Comparison of ENCODE assay signal across 9 cellular contexts in genomic region chr10:100655760-100656421, GRCh38.
DNase-seq lines count a peak whose midpoint lies in the region; ATAC-seq and TF ChIP-seq lines count a peak whose summit lies in the region.
"Had no signal": no experiment of that assay in that cellular context is flagged by ENCODE, and none has a peak within 500 bp of the region (broad histone marks: within the 10 kb centered on the region; RNA-seq: fewer than 3 reads in every experiment).

No MANE protein-coding gene starts in this region.

- no peaks in the 10 kb centered on the region for H3K36me3 Mint-ChIP-seq in activated naive CD8-positive, alpha-beta T cell

- no peak overlapping the region for H3K9ac ChIP-seq in mesenchymal stem cell (ENCODE audit: low read length)

- H3K36me3 ChIP-seq in mesenchymal stem cell (ENCODE audit: control insufficient read depth in 1 of 2, insufficient read depth in 2 of 2, low read depth in 1 of 2, low read length in 2 of 2) (no peaks in the 10 kb centered on the region), tibial artery (no peaks in the 10 kb centered on the region)

- H4K8ac ChIP-seq in mesenchymal stem cell (ENCODE audit: low read length) = no peak overlapping the region

- WGBS in mesenchymal stem cell = 2% methylated on average over 26 of the region's 45 CpGs

- H3K27me3 ChIP-seq in mesenchymal stem cell (ENCODE audit: control insufficient read depth in 1 of 2, insufficient read depth in 1 of 2, low read length in 2 of 2) (peaks cover 82 to 83% of the 10 kb centered on the region in 2 experiments), tibial artery (peaks cover 0 to 90% of the 10 kb centered on the region in 2 donors)

- no peak overlapping the region for H2BK120ac ChIP-seq in mesenchymal stem cell (ENCODE audit: low read depth, low read length)

- H3K27me3 Mint-ChIP-seq in activated naive CD8-positive, alpha-beta T cell = peaks cover 51% of the 10 kb centered on the region

- H3K27ac ChIP-seq in mesenchymal stem cell (ENCODE audit: low read length, poor library complexity, severe bottlenecking) (no peak overlapping the region), tibial artery (no peak overlapping the region)
- H3K27ac ChIP-seq: skin epidermis had no signal

- no peaks in the 10 kb centered on the region for H3K9me3 Mint-ChIP-seq in activated naive CD8-positive, alpha-beta T cell (ENCODE audit: low read depth)

- intact Hi-C loops in tibial artery (cut with DNase I; ENCODE audit: low total_unique reads) = no loop called here

- no peak overlapping the region for H3K14ac ChIP-seq in mesenchymal stem cell (ENCODE audit: low read length in 2 of 2)

- H3K27ac Mint-ChIP-seq in activated naive CD8-positive, alpha-beta T cell = no peak overlapping the region

- H3K4me1 ChIP-seq in mesenchymal stem cell (ENCODE audit: control insufficient read depth, insufficient read depth, low read depth, low read length) = peaks cover 24% of the 10 kb centered on the region
- peaks cover 0 to 35% (median 25%) of the 10 kb centered on the region in 4 donors for H3K4me1 ChIP-seq in tibial artery

- H3K4me1 Mint-ChIP-seq in activated naive CD8-positive, alpha-beta T cell (ENCODE audit: low read depth) = peaks cover 27% of the 10 kb centered on the region

- H3K4me2 ChIP-seq in mesenchymal stem cell (ENCODE audit: low read length, poor library complexity, severe bottlenecking) = peak overlapping the region; percentile 42

- no peak for ATAC-seq in GM21717 (IDR thresholded peaks at IDR 0.05; ENCODE audit: unreplicated experiment)

- peak; percentile 14 for DNase-seq in stimulated activated CD4-positive, alpha-beta T cell treated with anti-CD3 and anti-CD28 coated beads, Interleukin-4, amount 100 ng/mL, for 1 hour
- no peak for DNase-seq in stimulated activated CD4-positive, alpha-beta T cell treated with anti-CD3 and anti-CD28 coated beads, Interleukin-1b, Interleukin-23, amount 100 ng/mL, for 48 hours
- no peak for DNase-seq in mesenchymal stem cell
- DNase-seq in cerebellar nuclear complex (lab: John Stamatoyannopoulos, UW) = no peak
- no peak for DNase-seq in NCI-H226
- DNase-seq in tibial artery = no peak

- H3K18ac ChIP-seq in mesenchymal stem cell (ENCODE audit: low read depth in 1 of 2, low read length in 2 of 2) = no peak overlapping the region

- no peaks in the 10 kb centered on the region for H3K79me1 ChIP-seq in mesenchymal stem cell (replicated peaks; ENCODE audit: low read length, poor library complexity, severe bottlenecking)

- no peak for TF ChIP-seq CTCF in tibial artery (IDR thresholded peaks at IDR 0.05)

- peak overlapping the region in 1 of 2 experiments; percentile 13 for H3K4me3 ChIP-seq in mesenchymal stem cell (ENCODE audit: insufficient read depth in 1 of 2, low read depth in 1 of 2, low read length in 2 of 2)
- peak overlapping the region in 1 of 2 donors; percentile 8 for H3K4me3 ChIP-seq in tibial artery

- H2BK5ac ChIP-seq in mesenchymal stem cell (ENCODE audit: low read depth, low read length, poor library complexity, severe bottlenecking) = no peak overlapping the region

- no peak overlapping the region for H3K4ac ChIP-seq in mesenchymal stem cell (ENCODE audit: low read depth in 1 of 2, low read length in 2 of 2)

- H4K91ac ChIP-seq in mesenchymal stem cell (ENCODE audit: low read length) = no peak overlapping the region

- H3K9me3 ChIP-seq in mesenchymal stem cell (ENCODE audit: control insufficient read depth, low read length) (no peaks in the 10 kb centered on the region), tibial artery (no peaks in the 10 kb centered on the region)

- no peak overlapping the region for H2BK15ac ChIP-seq in mesenchymal stem cell (ENCODE audit: low read depth, poor library complexity, severe bottlenecking)

- H2AFZ ChIP-seq in mesenchymal stem cell (ENCODE audit: low read depth, low read length) = no peak overlapping the region

- peak overlapping the region; percentile 83 for H3K4me3 Mint-ChIP-seq in activated naive CD8-positive, alpha-beta T cell

- H2AK5ac ChIP-seq in mesenchymal stem cell (ENCODE audit: low read length, severe bottlenecking) = no peak overlapping the region

- no peak overlapping the region for H3K23ac ChIP-seq in mesenchymal stem cell (ENCODE audit: low read length in 2 of 2)

- no peak overlapping the region for H2BK12ac ChIP-seq in mesenchymal stem cell (ENCODE audit: low read length in 2 of 2)
